32 cellular contexts compared by ENCODE assay signal in genomic region chr1:222970711-222971110, GRCh38.
"Had no signal": no experiment of that assay in that cellular context is flagged by ENCODE, and none has a peak within 500 bp of the region (broad histone marks: within the 10 kb centered on the region; RNA-seq: fewer than 3 reads in every experiment).

No MANE protein-coding gene starts in this region.

- H3K4me3 Mint-ChIP-seq: activated CD4-positive, alpha-beta memory T cell treated with anti-CD3 and anti-CD28 coated beads, Interleukin-2, amount 10 ng/mL, durations not matched to agents 7 days and 5 days; activated CD4-positive, alpha-beta T cell treated with anti-CD3 and anti-CD28 coated beads, Interleukin-2, amount 10 ng/mL, durations not matched to agents 7 days and 5 days; activated T-cell treated with anti-CD3 and anti-CD28 coated beads, Interleukin-2, amount 50 U/mL, for 24 hours; central memory CD8-positive, alpha-beta T cell; dendritic cell treated with granulocyte-macrophage colony-stimulating factor and Interleukin-4, amounts not matched to agents 40 ng/mL and 50 ng/mL, for 4 days; natural killer cell; T-helper 17 cell; WTC11 had no signal

- H3K9me3 Mint-ChIP-seq: activated CD4-positive, alpha-beta memory T cell treated with anti-CD3 and anti-CD28 coated beads, Interleukin-2, amount 10 ng/mL, durations not matched to agents 7 days and 5 days; activated CD4-positive, alpha-beta T cell treated with anti-CD3 and anti-CD28 coated beads, Interleukin-2, amount 10 ng/mL, durations not matched to agents 7 days and 5 days; activated T-cell treated with anti-CD3 and anti-CD28 coated beads, Interleukin-2, amount 50 U/mL, for 24 hours; central memory CD8-positive, alpha-beta T cell; dendritic cell treated with granulocyte-macrophage colony-stimulating factor and Interleukin-4, amounts not matched to agents 40 ng/mL and 50 ng/mL, for 4 days; natural killer cell; WTC11 had no signal

- FAIRE-seq: bronchial epithelial cell, endometrium, pancreas, urothelium cell line had no signal

- H3K4me3 ChIP-seq: esophagus squamous epithelium, heart right ventricle, pancreas, prostate gland, skin epidermis, thoracic aorta had no signal

- DNase-seq: activated CD4-positive, alpha-beta memory T cell treated with anti-CD3 and anti-CD28 coated beads, Interleukin-2, amount 10 ng/mL, durations not matched to agents 7 days and 5 days; activated CD4-positive, alpha-beta T cell treated with anti-CD3 and anti-CD28 coated beads for 1 hour; activated CD4-positive, alpha-beta T cell treated with anti-CD3 and anti-CD28 coated beads, Interleukin-2, amount 10 ng/mL, durations not matched to agents 7 days and 5 days; activated CD8-positive, alpha-beta memory T cell treated with anti-CD3 and anti-CD28 coated beads, Interleukin-2, amount 50 U/mL, for 48 hours; activated gamma-delta T cell treated with Interleukin-2 at 50 U/mL for 16 hours; activated naive CD4-positive, alpha-beta T cell treated with anti-CD3 and anti-CD28 coated beads, Interleukin-2, amount 50 U/mL, for 16 hours; activated T-cell treated with anti-CD3 and anti-CD28 coated beads, Interleukin-2, amount 50 U/mL, for 24 hours; amygdala; effector CD4-positive, alpha-beta T cell; esophagus squamous epithelium; foreskin melanocyte; heart right ventricle; natural killer cell; pancreas; retina; stimulated activated CD4-positive, alpha-beta T cell treated with anti-CD3 and anti-CD28 coated beads, Interleukin-12 subunit alpha, Interleukin-12 subunit beta, amount 100 ng/mL, for 4 hours; stimulated activated CD4-positive, alpha-beta T cell treated with anti-CD3 and anti-CD28 coated beads, Interleukin-4, amount 100 ng/mL, for 1 hour; stimulated activated naive CD8-positive, alpha-beta T cell treated with anti-CD3 and anti-CD28 coated beads, Interleukin-15, Interleukin-2, amounts not matched to agents 100 U/mL and 50 U/mL, for 24 hours; T-helper 17 cell; T1000; trophoblast cell had no signal

- H3K36me3 ChIP-seq: esophagus squamous epithelium, heart right ventricle, pancreas, prostate gland, thoracic aorta had no signal

- H3K27me3 Mint-ChIP-seq: activated CD4-positive, alpha-beta memory T cell treated with anti-CD3 and anti-CD28 coated beads, Interleukin-2, amount 10 ng/mL, durations not matched to agents 7 days and 5 days; activated CD4-positive, alpha-beta T cell treated with anti-CD3 and anti-CD28 coated beads, Interleukin-2, amount 10 ng/mL, durations not matched to agents 7 days and 5 days; activated T-cell treated with anti-CD3 and anti-CD28 coated beads, Interleukin-2, amount 50 U/mL, for 24 hours; central memory CD8-positive, alpha-beta T cell; dendritic cell treated with granulocyte-macrophage colony-stimulating factor and Interleukin-4, amounts not matched to agents 40 ng/mL and 50 ng/mL, for 4 days; T-helper 17 cell had no signal

- H3K36me3 Mint-ChIP-seq: natural killer cell, WTC11 had no signal

- H3K4me1 Mint-ChIP-seq: central memory CD8-positive, alpha-beta T cell; WTC11 had no signal

- H3K9me3 ChIP-seq: esophagus squamous epithelium, heart right ventricle, pancreas, prostate gland, thoracic aorta had no signal

- H3K27ac Mint-ChIP-seq: activated CD4-positive, alpha-beta memory T cell treated with anti-CD3 and anti-CD28 coated beads, Interleukin-2, amount 10 ng/mL, durations not matched to agents 7 days and 5 days; activated CD4-positive, alpha-beta T cell treated with anti-CD3 and anti-CD28 coated beads, Interleukin-2, amount 10 ng/mL, durations not matched to agents 7 days and 5 days; activated T-cell treated with anti-CD3 and anti-CD28 coated beads, Interleukin-2, amount 50 U/mL, for 24 hours; dendritic cell treated with granulocyte-macrophage colony-stimulating factor and Interleukin-4, amounts not matched to agents 40 ng/mL and 50 ng/mL, for 4 days; natural killer cell; T-helper 17 cell; WTC11 had no signal

- H3K27ac ChIP-seq: epithelial cell of prostate, esophagus squamous epithelium, heart right ventricle, pancreas, prostate gland, skin epidermis, thoracic aorta had no signal

- H3K4me1 ChIP-seq: pancreas, prostate gland had no signal

- H3K27me3 ChIP-seq: esophagus squamous epithelium, heart right ventricle, pancreas had no signal

- ATAC-seq: heart right ventricle; natural killer cell; pancreas; sciatic nerve; stimulated activated naive CD8-positive, alpha-beta T cell treated with anti-CD3 and anti-CD28 coated beads, Interleukin-15, Interleukin-2, amounts not matched to agents 100 U/mL and 50 U/mL, for 24 hours; T-helper 17 cell; WTC11 had no signal
